37 cellular contexts compared by ENCODE assay signal in the genomic region with DNA sequence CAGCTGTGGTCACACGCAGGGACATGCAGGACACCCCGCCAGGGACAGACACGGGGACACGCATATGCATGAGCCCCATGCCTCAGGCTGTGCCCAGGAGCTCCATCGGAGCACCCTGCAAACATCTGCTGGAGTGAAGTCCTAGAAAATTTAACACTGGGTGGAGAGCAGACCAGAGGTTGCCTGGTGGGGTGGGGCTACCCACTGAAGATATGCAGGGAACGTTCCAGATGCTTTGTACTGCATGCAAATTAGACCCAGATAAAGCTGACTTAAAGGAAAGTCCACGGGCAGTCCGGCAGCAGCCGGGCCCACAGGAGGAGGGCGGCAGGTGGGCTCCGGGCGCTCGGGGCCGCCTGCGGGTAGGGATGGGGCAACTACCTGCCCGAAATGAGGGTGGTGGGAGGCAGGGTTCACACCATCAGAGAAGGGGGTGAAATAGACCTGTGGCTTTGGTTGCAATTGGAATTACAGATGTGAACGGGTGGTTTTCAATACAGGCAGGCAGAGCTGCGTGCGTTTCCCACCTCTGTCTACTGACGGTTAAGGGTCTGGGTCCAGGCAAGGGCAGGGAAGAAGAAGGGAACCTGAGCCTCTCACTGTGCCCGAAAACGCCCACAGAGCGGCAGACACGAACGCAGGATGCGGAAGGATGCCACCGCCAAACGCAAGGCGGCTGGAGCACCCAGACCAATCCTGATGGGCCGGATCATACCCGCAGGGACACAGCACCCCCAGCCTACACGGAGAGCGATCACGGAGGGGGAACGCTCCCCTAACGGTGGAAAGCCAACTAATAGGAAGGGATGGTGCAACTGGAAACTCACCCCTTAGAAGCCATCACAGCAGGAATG. TPM values are rescaled to one million over a fixed set of nuclear protein-coding genes. Genes with fewer than 3 reads are reported as not detected.
"Had no signal": no experiment of that assay in that cellular context is flagged by ENCODE, and none has a peak within 500 bp of the region (broad histone marks: within the 10 kb centered on the region; RNA-seq: fewer than 3 reads in every experiment).

No MANE protein-coding gene starts in this region.

- H3K9me3 Mint-ChIP-seq: activated CD4-positive, alpha-beta memory T cell treated with anti-CD3 and anti-CD28 coated beads for 36 hours; activated naive CD4-positive, alpha-beta T cell treated with anti-CD3 and anti-CD28 coated beads for 36 hours; activated naive CD8-positive, alpha-beta T cell treated with anti-CD3 and anti-CD28 coated beads for 36 hours; naive thymus-derived CD8-positive, alpha-beta T cell; neural crest cell; stimulated activated naive CD8-positive, alpha-beta T cell treated with anti-CD3 and anti-CD28 coated beads, Interleukin-15, Interleukin-2, amounts not matched to agents 100 ng/mL and 50 ng/mL, for 24 hours had no signal

- H3K4me3 Mint-ChIP-seq: activated CD4-positive, alpha-beta memory T cell treated with anti-CD3 and anti-CD28 coated beads for 36 hours; activated CD4-positive, alpha-beta T cell treated with anti-CD3 and anti-CD28 coated beads, Interleukin-2, amount 10 ng/mL, durations not matched to agents 24 days and 14 days; activated naive CD4-positive, alpha-beta T cell treated with anti-CD3 and anti-CD28 coated beads for 36 hours; activated naive CD8-positive, alpha-beta T cell treated with anti-CD3 and anti-CD28 coated beads for 36 hours; activated T-helper 1 cell treated with anti-CD3 and anti-CD28 coated beads, Interleukin-12 subunit alpha, Interleukin-12 subunit beta, Interleukin-2, Interleukin-4 antibody, amounts not matched to agents 30 ng/mL and 10 ng/mL and 1 ng/mL, durations not matched to agents 14 hours and 24 hours and 36 hours; brain; naive thymus-derived CD8-positive, alpha-beta T cell; neural crest cell; stimulated activated effector memory CD8-positive, alpha-beta T cell treated with anti-CD3 and anti-CD28 coated beads, Interleukin-12 subunit alpha, Interleukin-12 subunit beta, amount 100 ng/mL, for 72 hours; stimulated activated naive CD8-positive, alpha-beta T cell treated with anti-CD3 and anti-CD28 coated beads, Interleukin-15, Interleukin-2, amounts not matched to agents 100 ng/mL and 50 ng/mL, for 24 hours; T-helper 17 cell had no signal

- H3K9me3 ChIP-seq: adrenal gland, ascending aorta, colonic mucosa, ovary, thyroid gland, upper lobe of left lung, vagina had no signal

- H3K27ac Mint-ChIP-seq: activated CD4-positive, alpha-beta memory T cell treated with anti-CD3 and anti-CD28 coated beads for 36 hours; activated CD4-positive, alpha-beta T cell treated with anti-CD3 and anti-CD28 coated beads, Interleukin-2, amount 10 ng/mL, durations not matched to agents 24 days and 14 days; activated naive CD4-positive, alpha-beta T cell treated with anti-CD3 and anti-CD28 coated beads for 36 hours; activated naive CD8-positive, alpha-beta T cell treated with anti-CD3 and anti-CD28 coated beads for 36 hours; activated T-helper 1 cell treated with anti-CD3 and anti-CD28 coated beads, Interleukin-12 subunit alpha, Interleukin-12 subunit beta, Interleukin-2, Interleukin-4 antibody, amounts not matched to agents 30 ng/mL and 10 ng/mL and 1 ng/mL, durations not matched to agents 14 hours and 24 hours and 36 hours; naive thymus-derived CD8-positive, alpha-beta T cell; progenitor cell of endocrine pancreas; stimulated activated effector memory CD8-positive, alpha-beta T cell treated with anti-CD3 and anti-CD28 coated beads, Interleukin-12 subunit alpha, Interleukin-12 subunit beta, amount 100 ng/mL, for 72 hours; stimulated activated naive CD8-positive, alpha-beta T cell treated with anti-CD3 and anti-CD28 coated beads, Interleukin-15, Interleukin-2, amounts not matched to agents 100 ng/mL and 50 ng/mL, for 24 hours; T-helper 17 cell had no signal

- H3K4me1 ChIP-seq: adrenal gland, ascending aorta, colonic mucosa, thyroid gland, upper lobe of left lung, vagina had no signal

- DNase-seq: activated CD4-positive, alpha-beta memory T cell treated with anti-CD3 and anti-CD28 coated beads for 36 hours; activated CD4-positive, alpha-beta T cell treated with anti-CD3 and anti-CD28 coated beads, Interleukin-2, amount 10 ng/mL, durations not matched to agents 24 days and 14 days; activated CD4-positive, CD25-positive, alpha-beta regulatory T cell treated with anti-CD3 and anti-CD28 coated beads, Interleukin-2, amount 50 U/mL, for 72 hours; activated CD8-positive, alpha-beta memory T cell treated with anti-CD3 and anti-CD28 coated beads, Interleukin-2, amount 50 U/mL, for 4 hours; activated effector memory CD4-positive, alpha-beta T cell treated with anti-CD3 and anti-CD28 coated beads, Interleukin-2, amount 50 U/mL, for 16 hours; activated naive CD4-positive, alpha-beta T cell treated with anti-CD3 and anti-CD28 coated beads for 36 hours; activated naive CD8-positive, alpha-beta T cell treated with anti-CD3 and anti-CD28 coated beads for 36 hours; activated T-cell treated with anti-CD3 and anti-CD28 coated beads, Interleukin-2, amount 50 U/mL, for 1 hour; adrenal gland; cerebellar nuclear complex; colonic mucosa; effector memory CD4-positive, alpha-beta T cell; naive thymus-derived CD8-positive, alpha-beta T cell; ovary; stimulated activated CD4-positive, alpha-beta T cell treated with anti-CD3 and anti-CD28 coated beads, Interleukin-12 subunit alpha, Interleukin-12 subunit beta, amount 100 ng/mL, for 4 hours; stimulated activated CD4-positive, alpha-beta T cell treated with anti-CD3 and anti-CD28 coated beads, Interleukin-4, amount 100 ng/mL, for 24 hours; T-helper 17 cell; thyroid gland had no signal

- H3K4me3 ChIP-seq: adrenal gland, ascending aorta, cardiac muscle cell, colonic mucosa, ovary, skin epidermis, thyroid gland, upper lobe of left lung, vagina had no signal

- H3K4me1 Mint-ChIP-seq: activated CD4-positive, alpha-beta T cell treated with anti-CD3 and anti-CD28 coated beads, Interleukin-2, amount 10 ng/mL, durations not matched to agents 24 days and 14 days; activated naive CD8-positive, alpha-beta T cell treated with anti-CD3 and anti-CD28 coated beads for 36 hours; stimulated activated effector memory CD8-positive, alpha-beta T cell treated with anti-CD3 and anti-CD28 coated beads, Interleukin-12 subunit alpha, Interleukin-12 subunit beta, amount 100 ng/mL, for 72 hours; T-helper 17 cell had no signal

- H3K27me3 ChIP-seq: adrenal gland, ascending aorta, cardiac muscle cell, colonic mucosa, ovary, thyroid gland, upper lobe of left lung, vagina had no signal

- H3K36me3 Mint-ChIP-seq: activated CD4-positive, alpha-beta memory T cell treated with anti-CD3 and anti-CD28 coated beads for 36 hours; activated naive CD8-positive, alpha-beta T cell treated with anti-CD3 and anti-CD28 coated beads for 36 hours; brain; naive thymus-derived CD8-positive, alpha-beta T cell; stimulated activated effector memory CD8-positive, alpha-beta T cell treated with anti-CD3 and anti-CD28 coated beads, Interleukin-12 subunit alpha, Interleukin-12 subunit beta, amount 100 ng/mL, for 72 hours had no signal

- H3K36me3 ChIP-seq: adrenal gland, ascending aorta, cardiac muscle cell, colonic mucosa, ovary, thyroid gland, upper lobe of left lung, vagina had no signal

- H3K27me3 Mint-ChIP-seq: activated CD4-positive, alpha-beta T cell treated with anti-CD3 and anti-CD28 coated beads, Interleukin-2, amount 10 ng/mL, durations not matched to agents 24 days and 14 days; activated naive CD8-positive, alpha-beta T cell treated with anti-CD3 and anti-CD28 coated beads for 36 hours; brain; progenitor cell of endocrine pancreas; stimulated activated naive CD8-positive, alpha-beta T cell treated with anti-CD3 and anti-CD28 coated beads, Interleukin-15, Interleukin-2, amounts not matched to agents 100 ng/mL and 50 ng/mL, for 24 hours had no signal

- H3K27ac ChIP-seq: adrenal gland, ascending aorta, cardiac muscle cell, colonic mucosa, ovary, skin epidermis, thyroid gland, upper lobe of left lung, vagina had no signal

RNA-seq across cellular contexts. Expression of a gene that starts 21.0 kb away (rescaled TPM):
- total RNA-seq: activated CD4-positive, alpha-beta memory T cell treated with anti-CD3 and anti-CD28 coated beads for 36 hours; activated CD4-positive, alpha-beta T cell treated with anti-CD3 and anti-CD28 coated beads, Interleukin-2, amount 10 ng/mL, durations not matched to agents 24 days and 14 days; activated CD8-positive, alpha-beta memory T cell treated with anti-CD3 and anti-CD28 coated beads for 36 hours; activated naive CD4-positive, alpha-beta T cell treated with anti-CD3 and anti-CD28 coated beads for 36 hours; activated T-helper 1 cell treated with anti-CD3 and anti-CD28 coated beads, Interleukin-12 subunit alpha, Interleukin-12 subunit beta, Interleukin-2, Interleukin-4 antibody, amounts not matched to agents 30 ng/mL and 10 ng/mL and 1 ng/mL, durations not matched to agents 14 hours and 24 hours and 36 hours; ascending aorta; dermis microvascular lymphatic vessel endothelial cell; endothelial cell of umbilical vein; fibroblast of lung; fibroblast of villous mesenchyme; kidney epithelial cell; naive thymus-derived CD8-positive, alpha-beta T cell; renal cortical epithelial cell; T-helper 17 cell; vagina had no signal
- polyA plus RNA-seq: endothelial cell of umbilical vein; fibroblast of lung; naive thymus-derived CD8-positive, alpha-beta T cell had no signal

RNA-seq across cellular contexts. Expression of a gene that starts 36.5 kb away (rescaled TPM):
- total RNA-seq: activated CD4-positive, alpha-beta memory T cell treated with anti-CD3 and anti-CD28 coated beads for 36 hours; activated CD4-positive, alpha-beta T cell treated with anti-CD3 and anti-CD28 coated beads, Interleukin-2, amount 10 ng/mL, durations not matched to agents 24 days and 14 days; activated CD8-positive, alpha-beta memory T cell treated with anti-CD3 and anti-CD28 coated beads for 36 hours; activated naive CD4-positive, alpha-beta T cell treated with anti-CD3 and anti-CD28 coated beads for 36 hours; activated naive CD8-positive, alpha-beta T cell treated with anti-CD3 and anti-CD28 coated beads for 36 hours; ascending aorta; cardiac muscle cell; endothelial cell of umbilical vein; fibroblast of lung; fibroblast of villous mesenchyme; kidney epithelial cell; naive thymus-derived CD8-positive, alpha-beta T cell; progenitor cell of endocrine pancreas; renal cortical epithelial cell; sciatic nerve; vagina had no signal
- polyA plus RNA-seq: cardiac muscle cell; endothelial cell of umbilical vein; fibroblast of lung; naive thymus-derived CD8-positive, alpha-beta T cell had no signal
